Comparison of ENCODE assay signal across 18 cellular contexts in the genomic region with DNA sequence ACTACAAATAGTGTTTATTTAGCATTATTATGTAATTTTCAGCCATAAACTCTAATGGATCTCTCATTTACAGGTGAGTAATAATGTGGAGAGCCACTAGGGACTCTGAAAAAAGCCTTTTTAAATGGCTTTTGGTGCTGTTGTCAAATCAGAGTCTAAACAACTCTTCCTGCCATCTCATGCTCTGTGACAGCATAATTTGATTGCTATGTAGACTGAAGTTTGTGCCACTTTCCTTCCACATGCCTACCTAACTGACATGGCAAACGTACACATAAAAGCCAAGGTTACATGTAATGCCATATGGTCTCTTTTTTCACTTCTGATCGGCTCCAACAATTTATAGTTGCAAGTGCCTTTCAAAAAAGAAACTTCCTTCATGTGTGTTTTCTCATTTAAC.
"Had no signal": no experiment of that assay in that cellular context is flagged by ENCODE, and none has a peak within 500 bp of the region (broad histone marks: within the 10 kb centered on the region; RNA-seq: fewer than 3 reads in every experiment).

No MANE protein-coding gene starts in this region.

- H3K27me3 ChIP-seq: SJSA1 had no signal

- FAIRE-seq: RCC 7860 had no signal

- H3K9me3 ChIP-seq: SJSA1 had no signal

- H3K27ac ChIP-seq: SJSA1, SK-N-MC had no signal

- H3K4me3 ChIP-seq: SJSA1, SK-N-MC had no signal

- DNase-seq: KBM-7, MV-4-11, NCI-H1048, NCI-H1694, NCI-H187 treated with DMSO at 0.1 percent for 48 hours, NCI-H2029 treated with DMSO at 0.1 percent for 48 hours, NCI-H2171 treated with DMSO at 0.1 percent for 48 hours, NCI-H345, NCI-H446 treated with DMSO at 0.1 percent for 48 hours, NCI-H510A treated with DMSO at 0.1 percent for 48 hours, NCI-H526, NCI-H82, Right ventricle myocardium superior, RPMI8226, SIG-M5 had no signal

- H3K4me1 ChIP-seq: SJSA1 had no signal

- H3K36me3 ChIP-seq: SJSA1 had no signal
